8 cellular contexts compared by ENCODE assay signal in genomic region chr6:162998777-162999176, GRCh38.
"Had no signal": no experiment of that assay in that cellular context is flagged by ENCODE, and none has a peak within 500 bp of the region (broad histone marks: within the 10 kb centered on the region; RNA-seq: fewer than 3 reads in every experiment).

No MANE protein-coding gene starts in this region.

- DNase-seq: GDM1, GF-D8 had no signal

- ATAC-seq: GM12878 had no signal

- FAIRE-seq: G401.6, GM12878, GM12891, GM12892, GM18507, GM19239 had no signal

- H3K4me3 ChIP-seq: GM12878 had no signal
